In the genomic region with DNA sequence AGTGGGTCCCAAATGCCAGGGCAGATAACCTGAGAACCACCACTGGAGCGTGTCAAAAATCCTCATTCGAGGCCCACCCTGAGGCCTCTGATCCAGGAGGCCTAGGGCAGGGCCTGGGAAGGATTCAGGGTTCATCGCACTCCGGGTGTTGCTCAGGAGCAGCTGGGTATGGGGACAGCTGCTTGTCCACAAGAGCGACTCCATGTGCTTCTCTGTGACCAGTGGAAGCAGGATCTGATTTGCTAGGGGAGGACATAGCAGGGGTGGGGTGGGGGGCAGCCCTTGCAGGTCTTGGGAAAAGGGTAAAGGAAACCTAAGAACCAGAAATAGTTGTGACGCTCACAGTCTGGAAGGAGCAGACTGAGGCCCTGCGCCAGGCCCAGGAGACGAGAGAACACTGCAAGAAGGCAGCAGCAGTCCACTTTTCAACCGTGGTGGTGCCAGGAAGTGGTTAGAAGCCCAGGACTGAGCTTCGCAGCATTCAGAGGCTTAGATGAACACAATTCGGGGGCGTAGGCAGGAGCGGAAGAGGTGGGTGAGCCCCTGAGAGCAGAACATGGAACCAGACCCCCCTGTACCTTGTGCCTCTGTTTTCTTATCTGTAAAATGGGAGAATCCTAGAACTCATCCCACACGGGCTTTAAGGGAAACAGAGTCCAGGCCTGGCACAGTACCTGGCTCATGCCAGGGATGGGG, we compare ENCODE assay signal across 8 cellular contexts. TPM values are rescaled to one million over a fixed set of nuclear protein-coding genes. Genes with fewer than 3 reads are reported as not detected.
DNase-seq lines count a peak whose midpoint lies in the region; ATAC-seq and TF ChIP-seq lines count a peak whose summit lies in the region.

No MANE protein-coding gene starts in this region.

- DNase-seq in heart right ventricle (no peak), left ventricle myocardium superior (no peak), left kidney (ENCODE audit: low read depth, low spot score) (peak; percentile 53), NCI-H2227 treated with DMSO at 0.1 percent for 48 hours (lab: John Stamatoyannopoulos, UW) (no peak), NCI-H526 (lab: John Stamatoyannopoulos, UW) (no peak)
- peak; percentile 74 for DNase-seq in activated CD8-positive, alpha-beta memory T cell treated with anti-CD3 and anti-CD28 coated beads, Interleukin-2, amount 50 U/mL, for 48 hours
- peak; percentile 63 to 69 for DNase-seq in stimulated activated naive CD8-positive, alpha-beta T cell treated with anti-CD3 and anti-CD28 coated beads, Interleukin-15, amount 100 ng/mL, for 72 hours

- H3K27ac Mint-ChIP-seq in stimulated activated naive CD8-positive, alpha-beta T cell treated with anti-CD3 and anti-CD28 coated beads, Interleukin-15, amount 100 ng/mL, for 72 hours: peak overlapping the region; percentile 95 to 96

- intact Hi-C loops in heart right ventricle (cut with DNase I): no loop called here
- intact Hi-C loops in left ventricle myocardium superior (cut with micrococcal nuclease): no loop called here

- no peaks in the 10 kb centered on the region for H3K27me3 Mint-ChIP-seq in stimulated activated naive CD8-positive, alpha-beta T cell treated with anti-CD3 and anti-CD28 coated beads, Interleukin-15, amount 100 ng/mL, for 72 hours

- H3K4me3 Mint-ChIP-seq in stimulated activated naive CD8-positive, alpha-beta T cell treated with anti-CD3 and anti-CD28 coated beads, Interleukin-15, amount 100 ng/mL, for 72 hours: peak overlapping the region; percentile 66 to 75

- H3K9me3 Mint-ChIP-seq in stimulated activated naive CD8-positive, alpha-beta T cell treated with anti-CD3 and anti-CD28 coated beads, Interleukin-15, amount 100 ng/mL, for 72 hours: peaks cover 0 to 10% of the 10 kb centered on the region in 2 donors

- WGBS in heart right ventricle, 2 donors: 85 to 88% methylated on average over 14 of the region's 14 CpGs

- no peaks in the 10 kb centered on the region for H3K27me3 ChIP-seq in heart right ventricle

- peaks cover 0 to 3% (median 0%) of the 10 kb centered on the region in 9 donors for H3K36me3 ChIP-seq in heart right ventricle

- no peak for TF ChIP-seq CTCF in heart right ventricle (IDR thresholded peaks at IDR 0.05)

- ATAC-seq in heart right ventricle (peak in 1 of 8 donors; percentile 12), left ventricle myocardium superior (no peak), GM21447 (IDR thresholded peaks at IDR 0.05; ENCODE audit: unreplicated experiment) (no peak)
- peak; percentile 76 for ATAC-seq in stimulated activated naive CD8-positive, alpha-beta T cell treated with anti-CD3 and anti-CD28 coated beads, Interleukin-15, amount 100 ng/mL, for 72 hours

- peaks cover 0 to 5% (median 0%) of the 10 kb centered on the region in 11 donors for H3K9me3 ChIP-seq in heart right ventricle

- H3K4me3 ChIP-seq in heart right ventricle: no peak overlapping the region

- H3K4me1 Mint-ChIP-seq in stimulated activated naive CD8-positive, alpha-beta T cell treated with anti-CD3 and anti-CD28 coated beads, Interleukin-15, amount 100 ng/mL, for 72 hours: peaks cover 93% of the 10 kb centered on the region

- peaks cover 8 to 72% (median 59%) of the 10 kb centered on the region in 9 donors for H3K4me1 ChIP-seq in heart right ventricle

- peak overlapping the region in 8 of 10 donors; percentile 37 to 81 (median 58) for H3K27ac ChIP-seq in heart right ventricle

RNA-seq across cellular contexts. Expression of a gene that starts 33.7 kb away (rescaled TPM):
- total RNA-seq in heart right ventricle: 100 to 1,000 TPM in 3 of 10 donors, 10 to 100 TPM in 7; 67.5 to 152 (median 92.7) TPM
- polyA plus RNA-seq in heart right ventricle: 100 to 1,000 TPM in 1 of 2 donors, 10 to 100 TPM in 1; 47.1 to 108 TPM
- 136 TPM for total RNA-seq in left ventricle myocardium superior

Comparison
In these comparisons a context has a peak if more than half of its experiments do, and no peak if none do; other contexts are left out.
1. DNase-seq: peak in activated CD8-positive, alpha-beta memory T cell treated with anti-CD3 and anti-CD28 coated beads, Interleukin-2, amount 50 U/mL, for 48 hours (single experiment), left kidney (single experiment) and stimulated activated naive CD8-positive, alpha-beta T cell treated with anti-CD3 and anti-CD28 coated beads, Interleukin-15, amount 100 ng/mL, for 72 hours (2 of 2); none in heart right ventricle (0 of 2), left ventricle myocardium superior (single experiment), NCI-H2227 treated with DMSO at 0.1 percent for 48 hours (single experiment) and NCI-H526 (0 of 2).